ENCODE assay signal across 8 cellular contexts in the genomic region with DNA sequence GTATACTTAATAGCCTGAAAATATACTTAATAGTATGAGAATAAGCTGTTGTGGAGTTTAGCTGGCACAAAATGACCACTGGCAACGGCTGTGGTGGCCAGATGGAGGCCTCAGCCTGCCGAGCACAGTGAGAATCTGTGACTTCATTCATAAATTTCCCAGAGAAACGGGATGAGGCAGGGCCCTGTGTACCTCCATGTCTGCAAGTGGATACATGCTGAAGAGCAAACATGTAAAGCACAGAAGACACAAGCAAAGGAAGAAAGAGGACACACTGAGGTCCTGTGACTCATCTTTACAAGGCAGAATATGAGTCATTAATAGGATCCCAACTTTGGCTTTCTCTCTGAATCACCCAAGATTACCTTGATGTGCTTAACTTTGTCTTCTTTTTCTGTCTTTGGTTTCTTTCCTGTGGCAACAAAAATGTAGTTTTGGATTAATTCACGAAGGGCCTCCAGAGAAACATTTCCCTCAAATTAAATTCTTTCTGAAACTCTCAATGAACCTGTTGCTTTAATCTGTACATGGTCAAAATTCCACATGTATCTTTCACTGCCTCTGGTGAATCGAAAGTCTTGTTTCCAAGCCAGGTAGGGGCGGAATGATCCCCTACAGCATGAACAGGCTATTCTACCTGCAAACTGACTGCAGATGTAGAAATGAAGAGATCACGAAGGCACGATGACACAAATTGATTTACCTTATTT. TPM values are rescaled to one million over a fixed set of nuclear protein-coding genes. Genes with fewer than 3 reads are reported as not detected.
DNase-seq lines count a peak whose midpoint lies in the region; ATAC-seq and TF ChIP-seq lines count a peak whose summit lies in the region.

No MANE protein-coding gene starts in this region.

- peak overlapping the region; percentile 81 for H3K27ac ChIP-seq in muscle layer of duodenum (ENCODE audit: low read length)

- H3K4me3 ChIP-seq in muscle layer of duodenum (ENCODE audit: low read depth in 1 of 2, low read length in 2 of 2): peak overlapping the region in 1 of 2 donors; percentile 37

- ATAC-seq in HG02884 (IDR thresholded peaks at IDR 0.05; ENCODE audit: unreplicated experiment): peak; percentile 54
- no peak for ATAC-seq in HG03135 (IDR thresholded peaks at IDR 0.05; ENCODE audit: unreplicated experiment)

- DNase-seq in activated naive CD4-positive, alpha-beta T cell treated with Interleukin-2 at 50 U/mL for 16 hours: peak; percentile 14
- no peak for DNase-seq in activated naive CD4-positive, alpha-beta T cell (lab: John Stamatoyannopoulos, UW)
- peak; percentile 20 for DNase-seq in dedifferentiated amniotic fluid mesenchymal stem cell (ENCODE audit: extremely low spot score)
- no peak for DNase-seq in NCI-H345 treated with DMSO at 0.1 percent for 48 hours (lab: John Stamatoyannopoulos, UW; ENCODE audit: unreplicated experiment)

- peaks cover 15 to 17% of the 10 kb centered on the region in 2 donors for H3K4me1 ChIP-seq in muscle layer of duodenum (ENCODE audit: control insufficient read depth in 1 of 2, insufficient read depth in 2 of 2, low read length in 2 of 2)

- no peaks in the 10 kb centered on the region for H3K27me3 ChIP-seq in muscle layer of duodenum (ENCODE audit: low read depth, low read length)

- peaks cover 20 to 27% of the 10 kb centered on the region in 2 donors for H3K36me3 ChIP-seq in muscle layer of duodenum (ENCODE audit: control insufficient read depth in 1 of 2, insufficient read depth in 2 of 2, low read length in 2 of 2)

- no peaks in the 10 kb centered on the region for H3K9me3 ChIP-seq in muscle layer of duodenum (ENCODE audit: control insufficient read depth in 1 of 2, low read length in 2 of 2)

TF ChIP-seq in PFSK-1, 5 proteins besides CTCF, POLR2A, EP300 and RAD21:
- TF ChIP-seq, protein P1, sequence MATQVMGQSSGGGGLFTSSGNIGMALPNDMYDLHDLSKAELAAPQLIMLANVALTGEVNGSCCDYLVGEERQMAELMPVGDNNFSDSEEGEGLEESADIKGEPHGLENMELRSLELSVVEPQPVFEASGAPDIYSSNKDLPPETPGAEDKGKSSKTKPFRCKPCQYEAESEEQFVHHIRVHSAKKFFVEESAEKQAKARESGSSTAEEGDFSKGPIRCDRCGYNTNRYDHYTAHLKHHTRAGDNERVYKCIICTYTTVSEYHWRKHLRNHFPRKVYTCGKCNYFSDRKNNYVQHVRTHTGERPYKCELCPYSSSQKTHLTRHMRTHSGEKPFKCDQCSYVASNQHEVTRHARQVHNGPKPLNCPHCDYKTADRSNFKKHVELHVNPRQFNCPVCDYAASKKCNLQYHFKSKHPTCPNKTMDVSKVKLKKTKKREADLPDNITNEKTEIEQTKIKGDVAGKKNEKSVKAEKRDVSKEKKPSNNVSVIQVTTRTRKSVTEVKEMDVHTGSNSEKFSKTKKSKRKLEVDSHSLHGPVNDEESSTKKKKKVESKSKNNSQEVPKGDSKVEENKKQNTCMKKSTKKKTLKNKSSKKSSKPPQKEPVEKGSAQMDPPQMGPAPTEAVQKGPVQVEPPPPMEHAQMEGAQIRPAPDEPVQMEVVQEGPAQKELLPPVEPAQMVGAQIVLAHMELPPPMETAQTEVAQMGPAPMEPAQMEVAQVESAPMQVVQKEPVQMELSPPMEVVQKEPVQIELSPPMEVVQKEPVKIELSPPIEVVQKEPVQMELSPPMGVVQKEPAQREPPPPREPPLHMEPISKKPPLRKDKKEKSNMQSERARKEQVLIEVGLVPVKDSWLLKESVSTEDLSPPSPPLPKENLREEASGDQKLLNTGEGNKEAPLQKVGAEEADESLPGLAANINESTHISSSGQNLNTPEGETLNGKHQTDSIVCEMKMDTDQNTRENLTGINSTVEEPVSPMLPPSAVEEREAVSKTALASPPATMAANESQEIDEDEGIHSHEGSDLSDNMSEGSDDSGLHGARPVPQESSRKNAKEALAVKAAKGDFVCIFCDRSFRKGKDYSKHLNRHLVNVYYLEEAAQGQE (IDR thresholded peaks at IDR 0.05; ENCODE audit: insufficient read depth in 1 of 2, low read depth in 2 of 2, low read length in 2 of 2): no peak
- TF ChIP-seq FOXP2 (optimal IDR thresholded peaks at IDR 0.05; ENCODE audit: borderline replicate concordance, extremely low read depth, extremely low read length, insufficient read depth) (peak; percentile 13), POLR2AphosphoS5 (IDR thresholded peaks at IDR 0.05; ENCODE audit: low read depth, low read length) (no peak)

RNA-seq across cellular contexts. Expression of a gene that starts 56.4 kb away (rescaled TPM):
- polyA plus RNA-seq in PFSK-1 (2012; ENCODE audit: insufficient read length, low read depth): 19.0 TPM

Comparison
In these comparisons a context has a peak if more than half of its experiments do, and no peak if none do; other contexts are left out.
1. DNase-seq: peak in activated naive CD4-positive, alpha-beta T cell treated with Interleukin-2 at 50 U/mL for 16 hours (single experiment) and dedifferentiated amniotic fluid mesenchymal stem cell (single experiment); none in activated naive CD4-positive, alpha-beta T cell (0 of 4) and NCI-H345 treated with DMSO at 0.1 percent for 48 hours (single experiment).